Comparison of ENCODE assay signal across 18 cellular contexts in the genomic region with DNA sequence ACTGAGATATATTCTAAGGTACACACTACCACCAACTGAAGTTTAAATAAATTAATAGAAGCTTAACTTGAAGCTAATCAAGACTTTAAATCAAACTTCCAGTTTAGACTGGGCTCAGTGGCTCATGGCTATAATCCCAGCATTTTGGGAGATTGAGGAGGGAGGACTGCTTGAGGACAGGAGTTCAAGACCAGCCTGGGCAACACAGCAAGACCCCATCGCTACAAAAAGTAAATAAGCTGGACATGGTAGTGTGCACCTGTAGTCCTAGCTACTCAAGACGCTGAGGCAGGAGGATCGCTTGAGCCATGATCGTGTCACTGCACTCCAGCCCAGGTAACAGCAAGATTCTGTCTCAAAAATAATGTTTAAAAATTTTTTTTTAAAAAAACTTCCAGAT. TPM values are rescaled to one million over a fixed set of nuclear protein-coding genes. Genes with fewer than 3 reads are reported as not detected.
A peak's percentile ranks its signal among the peaks of the same experiment; 100 is the strongest.
DNase-seq lines count a peak whose midpoint lies in the region; ATAC-seq, FAIRE-seq and TF ChIP-seq lines count a peak whose summit lies in the region.
"Had no signal": no experiment of that assay in that cellular context is flagged by ENCODE, and none has a peak within 500 bp of the region (broad histone marks: within the 10 kb centered on the region; RNA-seq: fewer than 3 reads in every experiment).

No MANE protein-coding gene starts in this region.

- H3K4me1 ChIP-seq in Loucy (ENCODE audit: insufficient read depth, low read length, poor library complexity, severe bottlenecking) = peaks cover 49% of the 10 kb centered on the region
- peaks cover 0 to 10% of the 10 kb centered on the region in 2 experiments; a peak in 3 of 5 replicates for H3K4me1 ChIP-seq in K562 (replicated peaks in 1 of 2; ENCODE audit: control insufficient read depth in 2 of 2, insufficient read depth in 2 of 2, low read length in 2 of 2)
- H3K4me1 ChIP-seq in psoas muscle = peaks cover 86% of the 10 kb centered on the region

- WGBS in K562 (ENCODE audit: insufficient coverage, low coverage, missing lambda C conversion rate) = 100% methylated on average over 1 of the region's 4 CpGs
- 95 to 99% (median 97%) methylated on average over 4 of the region's 4 CpGs for WGBS in psoas muscle, 3 donors

- intact Hi-C loops in K562 (cut with micrococcal nuclease) (no loop called here), psoas muscle (cut with DNase I) (no loop called here)

- H3K9me1 ChIP-seq in K562 (ENCODE audit: control insufficient read depth, insufficient read depth, low read length) = no peaks in the 10 kb centered on the region

- BruUV-seq in K562 (replicated peaks; lab: Mats Ljungman, UMichigan) = no TSS peak

- peaks cover 85% of the 10 kb centered on the region for H4K20me1 ChIP-seq in Loucy (ENCODE audit: insufficient read depth, low read length, poor library complexity, severe bottlenecking)
- peaks cover 18% of the 10 kb centered on the region; the same call in 1 of the 2 replicates for H4K20me1 ChIP-seq in K562 (replicated peaks; ENCODE audit: control insufficient read depth, insufficient read depth, low read length)

- H3K79me2 ChIP-seq in Loucy (ENCODE audit: insufficient read depth, low read length) (peaks cover 98% of the 10 kb centered on the region), K562 (ENCODE audit: control insufficient read depth, insufficient read depth, low read length) (peaks cover 91% of the 10 kb centered on the region)

- peak overlapping the region; percentile 35 for H3K4me2 ChIP-seq in Loucy (ENCODE audit: low read depth, low read length, poor library complexity, severe bottlenecking)
- no peak overlapping the region for H3K4me2 ChIP-seq in K562 (ENCODE audit: insufficient read depth, low read length)
- H3K4me2 ChIP-seq: GM23338 had no signal

- CTCF ChIA-PET in K562 (lab: Yijun Ruan, JAX; ENCODE audit: low intra/inter-chr PET ratio) = no interaction called here

- in situ Hi-C loops in K562 (cut with MboI) = no loop called here

- H2AFZ ChIP-seq in Loucy (ENCODE audit: low read length) (no peak overlapping the region), K562 (ENCODE audit: low read depth, low read length) (no peak overlapping the region)
- H2AFZ ChIP-seq: GM23338 had no signal

- TF ChIP-seq CTCF in Loucy (conservative IDR thresholded peaks at IDR 0.05; ENCODE audit: low read length) (no peak), K562 (IDR thresholded peaks at IDR 0.05 in 2 of 3, conservative IDR thresholded peaks at IDR 0.05 in 1 of 3; ENCODE audit: insufficient read depth in 2 of 3, low read depth in 1 of 3, low read length in 3 of 3) (no peak), psoas muscle (IDR thresholded peaks at IDR 0.05) (no peak)

- no peak for TF ChIP-seq POLR2A in K562 (conservative IDR thresholded peaks at IDR 0.05)

- POLR2A ChIA-PET in K562 (lab: Yijun Ruan, JAX) = no interaction called here

- H3K27me3 ChIP-seq in Loucy (ENCODE audit: insufficient read depth, low read length, poor library complexity, severe bottlenecking) = no peaks in the 10 kb centered on the region
- H3K27me3 ChIP-seq in K562 (ENCODE audit: control insufficient read depth in 2 of 2, insufficient read depth in 2 of 2, low read length in 2 of 2) = no peaks in the 10 kb centered on the region
- no peaks in the 10 kb centered on the region for H3K27me3 ChIP-seq in psoas muscle (ENCODE audit: insufficient read depth in 3 of 3, low read length in 2 of 3)

- H3K4me3 Mint-ChIP-seq in stimulated activated memory B cell treated with anti-CD40 and anti-IgM and Interleukin-4, amounts not matched to agents 10 μg/mL and 1 μg/mL and 100 μg/mL, for 72 hours = no peak overlapping the region
- H3K4me3 Mint-ChIP-seq: GM23338, H9, HFFc6 had no signal

- H3K9me3 Mint-ChIP-seq in stimulated activated memory B cell treated with anti-CD40 and anti-IgM and Interleukin-4, amounts not matched to agents 10 μg/mL and 1 μg/mL and 100 μg/mL, for 72 hours = no peaks in the 10 kb centered on the region
- H3K9me3 Mint-ChIP-seq: CD4-positive, alpha-beta memory T cell; GM23338; H9; HFFc6 had no signal

- TF ChIP-seq RAD21 in K562 (CRISPR knock-in tag; conservative IDR thresholded peaks at IDR 0.05 in 1 of 2, IDR thresholded peaks at IDR 0.05 in 1 of 2) = no peak

- H3K9ac ChIP-seq in Loucy (ENCODE audit: low read depth, low read length, poor library complexity, severe bottlenecking) (peak overlapping the region; percentile 23), K562 (ENCODE audit: insufficient read depth in 1 of 2, low read depth in 2 of 2, low read length in 2 of 2) (no peak overlapping the region)

- no peaks in the 10 kb centered on the region for H3K27me3 Mint-ChIP-seq in stimulated activated memory B cell treated with anti-CD40 and anti-IgM and Interleukin-4, amounts not matched to agents 10 μg/mL and 1 μg/mL and 100 μg/mL, for 72 hours
- H3K27me3 Mint-ChIP-seq: CD4-positive, alpha-beta memory T cell had no signal

- H3K36me3 ChIP-seq in Loucy (ENCODE audit: insufficient read depth, low read length) (no peaks in the 10 kb centered on the region), K562 (ENCODE audit: control insufficient read depth, insufficient read depth, low read length) (no peaks in the 10 kb centered on the region; the same call in 2 of the 3 replicates), psoas muscle (ENCODE audit: insufficient read depth in 1 of 2, low read depth in 1 of 2) (no peaks in the 10 kb centered on the region)

- no peak overlapping the region for H3K27ac Mint-ChIP-seq in stimulated activated memory B cell treated with anti-CD40 and anti-IgM and Interleukin-4, amounts not matched to agents 10 μg/mL and 1 μg/mL and 100 μg/mL, for 72 hours
- H3K27ac Mint-ChIP-seq: CD4-positive, alpha-beta memory T cell; GM23338; HFFc6 had no signal

- DNase-seq in K562 (ENCODE audit: extremely low read depth in 1 of 4, low spot score in 3 of 4) (no peak), psoas muscle (no peak), iPS-NIHi7 (ENCODE audit: extremely low spot score) (no peak)
- DNase-seq in stimulated activated CD4-positive, alpha-beta T cell treated with anti-CD3 and anti-CD28 coated beads, Interleukin-1b, Interleukin-23, amount 100 ng/mL, for 48 hours = no peak
- DNase-seq: C1 segment of cervical spinal cord; Calu3; CD4-positive, alpha-beta memory T cell; DMS53; DMS79 treated with DMSO at 0.1 percent for 48 hours; GF-D8; H9; HFFc6 had no signal

- TF ChIP-seq EP300 in K562 (IDR thresholded peaks at IDR 0.05; ENCODE audit: low read length) = no peak

- H3K4me3 ChIP-seq in Loucy (ENCODE audit: low read length, poor library complexity, severe bottlenecking) = no peak overlapping the region
- H3K4me3 ChIP-seq in K562 = no peak overlapping the region
- no peak overlapping the region for H3K4me3 ChIP-seq in psoas muscle
- H3K4me3 ChIP-seq: GM23338 had no signal

- no peaks in the 10 kb centered on the region for H3F3A ChIP-seq in Loucy (ENCODE audit: low read depth)

- no peak for FAIRE-seq in K562 (lab: Jason Lieb, UNC)
- FAIRE-seq: GM12891, GM18507 had no signal

- H3K9me3 ChIP-seq in Loucy (ENCODE audit: insufficient read depth, low read depth, low read length) = no peaks in the 10 kb centered on the region
- no peaks in the 10 kb centered on the region for H3K9me3 ChIP-seq in K562 (replicated peaks; ENCODE audit: control insufficient read depth, insufficient read depth, low read depth, low read length)
- no peaks in the 10 kb centered on the region for H3K9me3 ChIP-seq in psoas muscle

- H3K27ac ChIP-seq in K562 (ENCODE audit: extremely low read depth, low read depth, low read length) (no peak overlapping the region), psoas muscle (peak overlapping the region; percentile 76)

- no peaks in the 10 kb centered on the region for H3K9me2 ChIP-seq in Loucy (replicated peaks; ENCODE audit: low read depth, low read length)

- peaks cover 53% of the 10 kb centered on the region for H3K4me1 Mint-ChIP-seq in stimulated activated memory B cell treated with anti-CD40 and anti-IgM and Interleukin-4, amounts not matched to agents 10 μg/mL and 1 μg/mL and 100 μg/mL, for 72 hours

- ATAC-seq in K562 (no peak), psoas muscle (no peak)
- ATAC-seq in stimulated activated memory B cell treated with anti-CD40 and anti-IgM and Interleukin-4, amounts not matched to agents 10 μg/mL and 1 μg/mL and 100 μg/mL, for 72 hours = no peak
- ATAC-seq: GM23338, HCT116 had no signal

- peaks cover 22% of the 10 kb centered on the region for H3K36me3 Mint-ChIP-seq in stimulated activated memory B cell treated with anti-CD40 and anti-IgM and Interleukin-4, amounts not matched to agents 10 μg/mL and 1 μg/mL and 100 μg/mL, for 72 hours
- H3K36me3 Mint-ChIP-seq: CD4-positive, alpha-beta memory T cell had no signal

TF ChIP-seq in K562, 482 proteins besides CTCF, POLR2A, EP300 and RAD21:
- TF ChIP-seq PHB2 (IDR thresholded peaks at IDR 0.05; ENCODE audit: low read depth) = no peak
- TF ChIP-seq KAT7 (CRISPR knock-in tag; IDR thresholded peaks at IDR 0.05; ENCODE audit: borderline replicate concordance) = no peak
- TF ChIP-seq ZNF121 (CRISPR knock-in tag; conservative IDR thresholded peaks at IDR 0.05) = peak; percentile 32; the same call in 1 of the 2 replicates

RNA-seq across cellular contexts. Expression of gene KPNA3, which starts 8.6 kb away (rescaled TPM):
- 3.7 and 11.6 TPM in 2 replicates for total RNA-seq in K562 (2011; cell fraction: chromatin; rRNA removed; ENCODE audit: low replicate concordance)
- total RNA-seq in K562 (2011; cell fraction: nucleolus; rRNA removed) = 2.7 and 3.4 TPM in 2 replicates
- 5.7 and 8.9 TPM in 2 replicates for total RNA-seq in K562 (2011; cell fraction: nucleoplasm; rRNA removed)
- total RNA-seq in K562 (2014; rRNA removed) (8.5 and 8.9 TPM in 2 replicates), K562 (2014; rRNA removed; fragmentation: Illumina TruSeq; extraction: Trizol) (17.8 and 19.9 TPM in 2 replicates), K562 (2015; rRNA removed; fragmentation: Illumina TruSeq; extraction: Trizol) (15.7 and 15.8 TPM in 2 replicates), K562 (2021) (19.9 and 21.3 TPM in 2 replicates), psoas muscle (100 to 1,000 TPM; 127 to 157 (median 147) TPM)
- polyA plus RNA-seq in K562 (2011; rRNA removed) (10.0 and 17.9 TPM in 2 replicates), K562 (2014; fragmentation: Illumina TruSeq; extraction: Trizol) (19.7 and 23.4 TPM in 2 replicates), K562 (2014; fragmentation: Nextera tagmentation; extraction: Ambion mirVana) (10 to 100 TPM in 1 of 2 experiments, 1 to 10 TPM in 1; 10.0 to 11.0 TPM), K562 (2014; rRNA removed) (10.7 and 10.8 TPM in 2 replicates), psoas muscle (100 to 1,000 TPM in 1 of 3 donors, 10 to 100 TPM in 2; 32.3 to 114 (median 69.5) TPM)
- polyA plus RNA-seq in K562 (2011; cell fraction: cytosol; rRNA removed) = 6.1 and 10.0 TPM in 2 replicates
- polyA plus RNA-seq in K562 (2011; cell fraction: nucleus; rRNA removed) = 4.4 and 6.8 TPM in 2 replicates
- polyA plus RNA-seq in K562 (2012) = 12.5 and 16.2 TPM in 2 replicates
- 22.3 and 24.5 TPM in 2 replicates for polyA minus RNA-seq in K562 (2011; rRNA and poly(A)+ RNA removed)
- 10.8 and 14.4 TPM in 2 replicates for polyA minus RNA-seq in K562 (2011; cell fraction: cytosol; rRNA and poly(A)+ RNA removed)
- polyA minus RNA-seq in K562 (2011; cell fraction: nucleus; rRNA and poly(A)+ RNA removed) = 2.6 and 5.4 TPM in 2 replicates

Comparison
In these comparisons a context has a peak if more than half of its experiments do, and no peak if none do; other contexts are left out.
1. RNA of gene KPNA3, which starts 8.6 kb away (total RNA-seq): 127 to 157 TPM in psoas muscle; 2.7 to 21.3 TPM in K562; every median in the first group is over 4 times any median in the second.